In the genomic region with DNA sequence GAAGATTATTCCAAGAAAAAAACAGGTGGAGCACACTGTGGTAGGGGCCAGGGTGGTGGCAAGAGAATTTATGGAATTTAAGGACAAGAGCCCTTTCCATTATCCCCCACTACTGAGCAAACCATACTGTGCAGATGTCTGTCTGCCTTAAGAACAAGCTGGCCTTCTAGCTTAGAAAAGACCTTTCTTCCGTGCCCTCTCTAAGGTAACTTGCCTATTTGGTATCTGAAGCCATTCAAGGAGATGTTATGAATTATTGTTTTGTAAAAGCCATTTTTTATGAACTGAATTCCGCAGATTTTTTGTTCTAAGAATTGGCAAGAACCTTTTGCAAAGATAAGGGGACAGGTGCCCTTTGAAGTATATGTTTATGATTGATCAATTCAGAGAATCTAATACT, we compare ENCODE assay signal across 17 cellular contexts.
"Had no signal": no experiment of that assay in that cellular context is flagged by ENCODE, and none has a peak within 500 bp of the region (broad histone marks: within the 10 kb centered on the region; RNA-seq: fewer than 3 reads in every experiment).

No MANE protein-coding gene starts in this region.

- H3K27ac Mint-ChIP-seq: endodermal cell had no signal

- H3K27me3 ChIP-seq: brain microvascular endothelial cell, ovary, uterus had no signal

- H3K4me3 ChIP-seq: lung, mucosa of descending colon, ovary, uterus had no signal

- H3K27ac ChIP-seq: brain microvascular endothelial cell, ovary had no signal

- H3K9me3 ChIP-seq: mucosa of descending colon, ovary, uterus had no signal

- H3K4me1 ChIP-seq: uterus had no signal

- ATAC-seq: left cardiac atrium, mucosa of descending colon had no signal

- H3K9me3 Mint-ChIP-seq: endodermal cell; stimulated activated naive CD8-positive, alpha-beta T cell treated with anti-CD3 and anti-CD28 coated beads, Interleukin-15, amount 100 ng/mL, for 72 hours had no signal

- DNase-seq: activated CD4-positive, CD25-positive, alpha-beta regulatory T cell; activated CD8-positive, alpha-beta memory T cell treated with anti-CD3 and anti-CD28 coated beads, Interleukin-2, amount 10 ng/mL, durations not matched to agents 7 days and 5 days; activated naive CD4-positive, alpha-beta T cell; activated T-cell treated with anti-CD3 and anti-CD28 coated beads, Interleukin-2, amount 50 U/mL, for 48 hours; amniotic stem cell; brain microvascular endothelial cell; dermis blood vessel endothelial cell; endodermal cell; left cardiac atrium; mucosa of descending colon; ovary; stimulated activated CD4-positive, alpha-beta T cell treated with anti-CD3 and anti-CD28 coated beads, Interleukin-15, amount 100 ng/mL, for 24 hours; stimulated activated CD4-positive, alpha-beta T cell treated with anti-CD3 and anti-CD28 coated beads, Interleukin-4, amount 100 ng/mL, for 4 hours; uterus had no signal

- H3K27me3 Mint-ChIP-seq: activated CD8-positive, alpha-beta memory T cell treated with anti-CD3 and anti-CD28 coated beads, Interleukin-2, amount 10 ng/mL, durations not matched to agents 7 days and 5 days; stimulated activated naive CD8-positive, alpha-beta T cell treated with anti-CD3 and anti-CD28 coated beads, Interleukin-15, amount 100 ng/mL, for 72 hours had no signal

- H3K36me3 ChIP-seq: brain microvascular endothelial cell, ovary, uterus had no signal

- H3K4me3 Mint-ChIP-seq: activated CD8-positive, alpha-beta memory T cell treated with anti-CD3 and anti-CD28 coated beads, Interleukin-2, amount 10 ng/mL, durations not matched to agents 7 days and 5 days; endodermal cell; neural crest cell had no signal
